In the genomic region with DNA sequence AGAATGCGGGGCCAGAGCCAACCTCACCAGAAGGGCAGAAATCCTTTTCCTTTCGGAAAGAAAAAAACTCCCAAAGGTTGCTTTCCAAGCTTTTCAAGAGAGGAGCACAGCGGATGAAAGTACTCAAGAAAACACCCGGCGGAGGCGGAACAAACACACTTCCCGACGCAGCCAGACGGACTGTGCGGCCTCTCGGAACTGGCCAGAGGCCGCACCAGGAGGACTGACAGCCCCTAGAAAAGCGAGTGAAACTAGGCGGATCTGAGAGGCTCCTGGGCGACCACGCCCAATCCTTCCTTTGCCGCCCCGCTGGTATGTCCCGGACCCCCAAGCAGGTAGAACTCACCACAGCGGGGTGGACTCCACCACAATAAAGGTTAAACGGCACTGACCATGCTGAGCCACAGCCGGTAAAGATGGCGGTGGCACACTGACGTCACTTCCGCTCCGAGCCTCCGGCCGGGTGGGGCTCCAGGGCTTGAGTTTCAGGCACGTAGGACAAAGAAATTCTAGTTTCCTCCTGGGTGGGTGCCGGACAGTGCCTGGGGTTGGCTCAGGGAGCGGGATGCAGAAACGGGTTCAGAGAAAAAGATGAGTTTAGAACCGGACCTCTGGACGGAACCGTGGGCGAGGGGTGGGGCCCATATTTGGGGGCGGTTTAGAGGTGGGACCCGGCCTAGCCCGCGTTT, we compare ENCODE assay signal across 8 cellular contexts. TPM values are rescaled to one million over a fixed set of nuclear protein-coding genes. Genes with fewer than 3 reads are reported as not detected.
A peak's percentile ranks its signal among the peaks of the same experiment; 100 is the strongest.
DNase-seq lines count a peak whose midpoint lies in the region; ATAC-seq, FAIRE-seq and TF ChIP-seq lines count a peak whose summit lies in the region.

Gene ZNF562 (minus strand): TSS at position 432 of the 689 bp plus-strand sequence. CDS start 14,356 bp downstream, outside the sequence.

- H3K27ac Mint-ChIP-seq in astrocyte (ENCODE audit: unreplicated experiment): peak within 1 kb of the TSS; percentile 93

- ATAC-seq in HG02642 (IDR thresholded peaks at IDR 0.05; ENCODE audit: poor library complexity, unreplicated experiment) (peak; percentile 91), HG03095 (IDR thresholded peaks at IDR 0.05; ENCODE audit: unreplicated experiment) (no peak)

- peak within 1 kb of the TSS; percentile 87 for H3K4me3 Mint-ChIP-seq in astrocyte (ENCODE audit: unreplicated experiment)

- H3K9ac ChIP-seq in astrocyte (ENCODE audit: low read length): peak within 1 kb of the TSS; percentile 90

- H3K4me1 Mint-ChIP-seq in astrocyte (ENCODE audit: low read depth, unreplicated experiment): peaks cover 2% of the 10 kb centered on the region

- H3K79me2 ChIP-seq in astrocyte (ENCODE audit: insufficient read depth, low read length): peaks cover 50% of the 10 kb centered on the region

- peak; percentile 57 for DNase-seq in GM04503 (ENCODE audit: low read depth)
- DNase-seq in NCI-H146 (lab: John Stamatoyannopoulos, UW): peak; percentile 85
- peak; percentile 51 for DNase-seq in T-helper 22 cell (ENCODE audit: low read depth)
- peak; percentile 83 for DNase-seq in astrocyte (ENCODE audit: low read depth)
- DNase-seq in hippocampal formation (lab: John Stamatoyannopoulos, UW): peak; percentile 51 to 82
- peak; percentile 52 for DNase-seq in retinal pigment epithelial cell (ENCODE audit: low read depth)

- peak within 1 kb of the TSS; percentile 88 for H3K27ac ChIP-seq in astrocyte (ENCODE audit: low read depth, low read length)

- TF ChIP-seq CTCF in astrocyte (IDR thresholded peaks at IDR 0.05; ENCODE audit: insufficient read depth, low read depth, low read length): no peak
- no peak for TF ChIP-seq CTCF in retinal pigment epithelial cell (conservative IDR thresholded peaks at IDR 0.05; ENCODE audit: low read depth, low read length)

- H3K27me3 Mint-ChIP-seq in astrocyte (ENCODE audit: low read depth, unreplicated experiment): no peaks in the 10 kb centered on the region

- H4K20me1 ChIP-seq in astrocyte (ENCODE audit: insufficient read depth, low read length): peaks cover 9% of the 10 kb centered on the region

- H3K9me3 Mint-ChIP-seq in astrocyte (ENCODE audit: unreplicated experiment): peaks cover 21% of the 10 kb centered on the region

- peaks cover 22% of the 10 kb centered on the region for H3K9me3 ChIP-seq in astrocyte (ENCODE audit: insufficient read depth, low read depth, low read length)

- peaks cover 16% of the 10 kb centered on the region for H3K36me3 Mint-ChIP-seq in astrocyte (ENCODE audit: low read depth, unreplicated experiment)

- H3K4me3 ChIP-seq in astrocyte (ENCODE audit: insufficient read depth, low read depth, low read length) (peak within 1 kb of the TSS; percentile 88), retinal pigment epithelial cell (ENCODE audit: low read length) (peak within 1 kb of the TSS; percentile 91)

- peak within 1 kb of the TSS; percentile 80 for H3K4me2 ChIP-seq in astrocyte (ENCODE audit: low read length)

- H3K4me1 ChIP-seq in astrocyte (ENCODE audit: insufficient read depth, low read length): no peaks in the 10 kb centered on the region

- peak within 1 kb of the TSS; percentile 78 for H2AFZ ChIP-seq in astrocyte (ENCODE audit: low read depth, low read length)

- FAIRE-seq in astrocyte (lab: Jason Lieb, UNC): no peak

- H3K36me3 ChIP-seq in astrocyte (ENCODE audit: insufficient read depth, low read length): no peaks in the 10 kb centered on the region

- no peaks in the 10 kb centered on the region for H3K27me3 ChIP-seq in astrocyte (ENCODE audit: insufficient read depth, low read length)

RNA-seq across cellular contexts. Expression of gene ZNF562, which starts in this region (rescaled TPM):
- 21.7 and 26.2 TPM in 2 replicates for total RNA-seq in astrocyte
